In genomic region chr1:154941332-154941995, GRCh38 we compare ENCODE assay signal across 8 cellular contexts. TPM values are rescaled to one million over a fixed set of nuclear protein-coding genes. Genes with fewer than 3 reads are reported as not detected.
DNase-seq lines count a peak whose midpoint lies in the region; ATAC-seq and TF ChIP-seq lines count a peak whose summit lies in the region.

No MANE protein-coding gene starts in this region.

- no peaks in the 10 kb centered on the region for H3K9me3 Mint-ChIP-seq in central memory CD8-positive, alpha-beta T cell
- H3K9me3 Mint-ChIP-seq in neural progenitor cell = no peaks in the 10 kb centered on the region
- H3K9me3 Mint-ChIP-seq in chondrocyte (ENCODE audit: low read depth) = no peaks in the 10 kb centered on the region
- no peaks in the 10 kb centered on the region for H3K9me3 Mint-ChIP-seq in immature natural killer cell

- H3K4me1 Mint-ChIP-seq in central memory CD8-positive, alpha-beta T cell = peaks cover 73% of the 10 kb centered on the region
- H3K4me1 Mint-ChIP-seq in neural progenitor cell (peaks cover 54% of the 10 kb centered on the region), chondrocyte (ENCODE audit: low read depth) (peaks cover 30% of the 10 kb centered on the region), immature natural killer cell (peaks cover 31 to 32% of the 10 kb centered on the region in 2 donors)

- peaks cover 55% of the 10 kb centered on the region for H3K79me2 ChIP-seq in DOHH2 (ENCODE audit: control insufficient read depth, low read length)
- H3K79me2 ChIP-seq in MM.1S (ENCODE audit: low read length) = peaks cover 46% of the 10 kb centered on the region
- no peaks in the 10 kb centered on the region for H3K79me2 ChIP-seq in neural progenitor cell (ENCODE audit: low read depth)

- H3K36me3 ChIP-seq in DOHH2 (ENCODE audit: control insufficient read depth, low read length) (peaks cover 31% of the 10 kb centered on the region), MM.1S (replicated peaks; ENCODE audit: insufficient read depth, low read length) (no peaks in the 10 kb centered on the region), neural progenitor cell (no peaks in the 10 kb centered on the region)

- no peaks in the 10 kb centered on the region for H3K9me2 ChIP-seq in DOHH2 (replicated peaks; ENCODE audit: control insufficient read depth, low read length)
- H3K9me2 ChIP-seq in MM.1S (replicated peaks; ENCODE audit: insufficient read depth, low read length) = no peaks in the 10 kb centered on the region

- H3K4me2 ChIP-seq in DOHH2 (ENCODE audit: low read length) = peak overlapping the region; percentile 86
- H3K4me2 ChIP-seq in MM.1S (ENCODE audit: low read depth, low read length) = peak overlapping the region; percentile 87; the same call in 1 of the 2 replicates
- H3K4me2 ChIP-seq in neural progenitor cell = peak overlapping the region; percentile 56

- H3K36me3 Mint-ChIP-seq in central memory CD8-positive, alpha-beta T cell (ENCODE audit: insufficient read depth) = peaks cover 39% of the 10 kb centered on the region
- H3K36me3 Mint-ChIP-seq in neural progenitor cell (no peaks in the 10 kb centered on the region), chondrocyte (ENCODE audit: low read depth) (peaks cover 3% of the 10 kb centered on the region), immature natural killer cell (peaks cover 0 to 4% (median 0%) of the 10 kb centered on the region in 3 donors)

- H3K27ac ChIP-seq in DOHH2 (ENCODE audit: low read depth, low read length) (peak overlapping the region; percentile 94), MM.1S (ENCODE audit: low read length) (peak overlapping the region; percentile 91), neural progenitor cell (no peak overlapping the region)

- DNase-seq in MM.1S (no peak), neural progenitor cell (ENCODE audit: low spot score) (peak; percentile 78), chondrocyte (ENCODE audit: low spot score) (no peak), 8988T (no peak), GM19240 (ENCODE audit: insufficient read length, low spot score) (no peak), immature natural killer cell (no peak)
- DNase-seq in central memory CD8-positive, alpha-beta T cell (ENCODE audit: low spot score in 2 of 2) = no peak

- ATAC-seq in central memory CD8-positive, alpha-beta T cell (replicated peaks; ENCODE audit: extremely low read depth, poor library complexity, severe bottlenecking) = no peak

- H3K4me3 ChIP-seq in DOHH2 (ENCODE audit: low read length) = peak overlapping the region; percentile 83
- H3K4me3 ChIP-seq in MM.1S (ENCODE audit: low read length) = no peak overlapping the region
- H3K4me3 ChIP-seq in neural progenitor cell = no peak overlapping the region

- peak overlapping the region; percentile 79 for H3K27ac Mint-ChIP-seq in central memory CD8-positive, alpha-beta T cell (ENCODE audit: low read depth)
- H3K27ac Mint-ChIP-seq in neural progenitor cell = peak overlapping the region; percentile 98
- no peak overlapping the region for H3K27ac Mint-ChIP-seq in chondrocyte (ENCODE audit: unreplicated experiment)
- H3K27ac Mint-ChIP-seq in immature natural killer cell = peak overlapping the region in 1 of 6 donors; percentile 14

- H3K27me3 ChIP-seq in DOHH2 (ENCODE audit: control insufficient read depth, low read length) (no peaks in the 10 kb centered on the region), MM.1S (replicated peaks; ENCODE audit: insufficient read depth, low read length) (no peaks in the 10 kb centered on the region), neural progenitor cell (no peaks in the 10 kb centered on the region)

- H3K9ac ChIP-seq in MM.1S (ENCODE audit: low read length) = peak overlapping the region; percentile 89
- no peak overlapping the region for H3K9ac ChIP-seq in neural progenitor cell

- H2AFZ ChIP-seq in MM.1S (ENCODE audit: low read length) = no peak overlapping the region
- H2AFZ ChIP-seq in neural progenitor cell (replicated peaks) = no peak overlapping the region

- H3K27me3 Mint-ChIP-seq in central memory CD8-positive, alpha-beta T cell = no peaks in the 10 kb centered on the region
- H3K27me3 Mint-ChIP-seq in neural progenitor cell (ENCODE audit: insufficient read depth, low read depth) (peaks cover 11% of the 10 kb centered on the region), chondrocyte (ENCODE audit: low read depth) (no peaks in the 10 kb centered on the region), immature natural killer cell (ENCODE audit: low read depth in 3 of 3) (peaks cover under 1 to 7% (median 6%) of the 10 kb centered on the region in 3 donors)

- H3K4me1 ChIP-seq in DOHH2 (ENCODE audit: control insufficient read depth, low read length) (peaks cover 84% of the 10 kb centered on the region), MM.1S (ENCODE audit: low read length) (peaks cover 78% of the 10 kb centered on the region), neural progenitor cell (peaks cover 26% of the 10 kb centered on the region)

- H4K20me1 ChIP-seq in DOHH2 (ENCODE audit: control insufficient read depth, insufficient read depth, low read depth, low read length) (no peaks in the 10 kb centered on the region), MM.1S (ENCODE audit: insufficient read depth, low read length) (no peaks in the 10 kb centered on the region), neural progenitor cell (ENCODE audit: low read depth) (peaks cover 5% of the 10 kb centered on the region)

- no peaks in the 10 kb centered on the region for H3K9me3 ChIP-seq in DOHH2 (ENCODE audit: control insufficient read depth, insufficient read depth, low read length)
- no peaks in the 10 kb centered on the region for H3K9me3 ChIP-seq in MM.1S (replicated peaks; ENCODE audit: insufficient read depth, low read length)
- no peaks in the 10 kb centered on the region for H3K9me3 ChIP-seq in neural progenitor cell (ENCODE audit: low read depth)

- H3F3A ChIP-seq in DOHH2 (ENCODE audit: control insufficient read depth, insufficient read depth) (peaks cover 37% of the 10 kb centered on the region), MM.1S (ENCODE audit: insufficient read depth, low read length) (peaks cover 87% of the 10 kb centered on the region), neural progenitor cell (ENCODE audit: low read depth) (peaks cover 30% of the 10 kb centered on the region)

- H3K4me3 Mint-ChIP-seq in central memory CD8-positive, alpha-beta T cell = peak overlapping the region; percentile 56
- H3K4me3 Mint-ChIP-seq in neural progenitor cell (peak overlapping the region; percentile 73), chondrocyte (ENCODE audit: unreplicated experiment) (no peak overlapping the region), immature natural killer cell (no peak overlapping the region)

- no peak for TF ChIP-seq CTCF in DOHH2 (IDR thresholded peaks at IDR 0.05; ENCODE audit: low read depth, low read length, poor library complexity, severe bottlenecking)
- no peak for TF ChIP-seq CTCF in MM.1S (IDR thresholded peaks at IDR 0.05; ENCODE audit: low read length)
- TF ChIP-seq CTCF in neural progenitor cell (IDR thresholded peaks at IDR 0.05) = no peak
- TF ChIP-seq CTCF in chondrocyte (IDR thresholded peaks at IDR 0.05) = no peak

RNA-seq across cellular contexts. Expression of gene PMVK, which starts 4.9 kb away (rescaled TPM):
- total RNA-seq in neural progenitor cell (ENCODE audit: low replicate concordance) = 4.3 and 12.7 TPM in 2 replicates
- total RNA-seq in chondrocyte = 27.5 to 31.6 TPM (median 30.7 TPM) in 3 replicates
- 10 to 100 TPM; 52.5 to 53.8 (median 53.6) TPM for polyA plus RNA-seq in immature natural killer cell

RNA-seq across cellular contexts. Expression of gene PBXIP1, which starts 14.4 kb away (rescaled TPM):
- total RNA-seq in neural progenitor cell (ENCODE audit: low replicate concordance) = 21.4 and 64.0 TPM in 2 replicates
- total RNA-seq in chondrocyte = 47.1 to 60.2 TPM (median 57.1 TPM) in 3 replicates
- polyA plus RNA-seq in immature natural killer cell = 100 to 1,000 TPM in 1 of 3 donors, 10 to 100 TPM in 2; 45.1 to 117 (median 94.6) TPM

RNA-seq across cellular contexts. Expression of gene PYGO2, which starts 20.1 kb away (rescaled TPM):
- 32.1 and 48.1 TPM in 2 replicates for total RNA-seq in neural progenitor cell (ENCODE audit: low replicate concordance)
- total RNA-seq in chondrocyte = 23.2 to 27.2 TPM (median 24.0 TPM) in 3 replicates
- polyA plus RNA-seq in immature natural killer cell = 10 to 100 TPM; 15.0 to 39.1 (median 15.4) TPM

RNA-seq across cellular contexts. Expression of gene SHC1, which starts 29.1 kb away (rescaled TPM):
- 69.0 and 86.5 TPM in 2 replicates for total RNA-seq in neural progenitor cell (ENCODE audit: low replicate concordance)
- 251 to 316 TPM (median 256 TPM) in 3 replicates for total RNA-seq in chondrocyte
- 10 to 100 TPM; 32.3 to 49.4 (median 42.5) TPM for polyA plus RNA-seq in immature natural killer cell

RNA-seq across cellular contexts. Expression of gene CKS1B, which starts 33.0 kb away (rescaled TPM):
- total RNA-seq in neural progenitor cell (ENCODE audit: low replicate concordance) (210 and 297 TPM in 2 replicates), chondrocyte (23.2 to 34.0 TPM (median 26.8 TPM) in 3 replicates)
- 10 to 100 TPM; 59.5 to 82.7 (median 67.5) TPM for polyA plus RNA-seq in immature natural killer cell

Comparison
In these comparisons a context has a peak if more than half of its experiments do, and no peak if none do; other contexts are left out.
1. H3K4me3 Mint-ChIP-seq: peak in central memory CD8-positive, alpha-beta T cell (single experiment) and neural progenitor cell (single experiment); none in chondrocyte (single experiment) and immature natural killer cell (0 of 5).
2. Peak in every context shown above with its lines, with median percentiles within 50 percentile points of each other: H3K4me2 ChIP-seq.